Comparison of ENCODE assay signal across 8 cellular contexts in the genomic region with DNA sequence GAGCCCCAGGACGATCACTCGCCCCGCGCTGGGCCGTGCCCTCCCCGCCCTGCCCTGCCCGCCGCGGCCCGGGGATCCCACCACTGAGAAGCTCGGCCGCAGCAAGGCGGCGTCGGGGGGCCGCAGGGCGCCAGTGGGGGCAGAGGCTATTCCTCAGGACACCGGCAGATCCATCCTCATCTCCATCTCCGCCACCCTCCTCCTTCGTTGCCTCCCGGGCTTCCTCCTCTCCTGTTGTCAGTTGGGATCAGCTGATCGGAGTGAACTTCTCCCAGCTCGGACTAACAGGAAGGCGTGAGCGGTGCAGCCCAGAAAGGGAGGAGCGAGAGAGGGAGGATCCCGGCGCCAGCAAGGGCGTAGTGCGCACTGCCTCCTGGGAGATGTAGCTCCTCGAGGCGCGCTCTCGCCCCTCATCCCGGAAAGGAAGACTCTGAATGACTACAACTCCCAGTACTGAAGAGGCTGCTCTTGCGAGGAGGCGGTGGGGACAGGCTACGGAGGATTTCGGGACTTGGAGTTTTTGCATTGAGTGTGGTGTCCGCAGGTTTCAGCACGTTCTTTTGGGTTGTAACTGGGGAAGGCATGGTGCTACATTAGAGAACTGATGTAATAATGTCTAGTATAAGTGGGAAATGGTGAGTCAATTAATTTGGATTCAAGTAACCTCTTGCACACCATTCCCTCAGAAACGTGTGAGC. TPM values are rescaled to one million over a fixed set of nuclear protein-coding genes. Genes with fewer than 3 reads are reported as not detected.
DNase-seq lines count a peak whose midpoint lies in the region; ATAC-seq and TF ChIP-seq lines count a peak whose summit lies in the region.

A gene with protein sequence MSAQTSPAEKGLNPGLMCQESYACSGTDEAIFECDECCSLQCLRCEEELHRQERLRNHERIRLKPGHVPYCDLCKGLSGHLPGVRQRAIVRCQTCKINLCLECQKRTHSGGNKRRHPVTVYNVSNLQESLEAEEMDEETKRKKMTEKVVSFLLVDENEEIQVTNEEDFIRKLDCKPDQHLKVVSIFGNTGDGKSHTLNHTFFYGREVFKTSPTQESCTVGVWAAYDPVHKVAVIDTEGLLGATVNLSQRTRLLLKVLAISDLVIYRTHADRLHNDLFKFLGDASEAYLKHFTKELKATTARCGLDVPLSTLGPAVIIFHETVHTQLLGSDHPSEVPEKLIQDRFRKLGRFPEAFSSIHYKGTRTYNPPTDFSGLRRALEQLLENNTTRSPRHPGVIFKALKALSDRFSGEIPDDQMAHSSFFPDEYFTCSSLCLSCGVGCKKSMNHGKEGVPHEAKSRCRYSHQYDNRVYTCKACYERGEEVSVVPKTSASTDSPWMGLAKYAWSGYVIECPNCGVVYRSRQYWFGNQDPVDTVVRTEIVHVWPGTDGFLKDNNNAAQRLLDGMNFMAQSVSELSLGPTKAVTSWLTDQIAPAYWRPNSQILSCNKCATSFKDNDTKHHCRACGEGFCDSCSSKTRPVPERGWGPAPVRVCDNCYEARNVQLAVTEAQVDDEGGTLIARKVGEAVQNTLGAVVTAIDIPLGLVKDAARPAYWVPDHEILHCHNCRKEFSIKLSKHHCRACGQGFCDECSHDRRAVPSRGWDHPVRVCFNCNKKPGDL (minus strand): TSS at position 262 of the 698 bp plus-strand sequence. CDS start 2,598 bp downstream, outside the sequence.

- peaks cover 42% of the 10 kb centered on the region for H3K4me1 Mint-ChIP-seq in activated B cell treated with CpG ODN at 0.5 μM for 24 hours
- H3K4me1 Mint-ChIP-seq in central memory CD8-positive, alpha-beta T cell, result peaks cover 45% of the 10 kb centered on the region

- peak; percentile 96 for ATAC-seq in HG03196 (IDR thresholded peaks at IDR 0.05; ENCODE audit: unreplicated experiment)
- ATAC-seq in activated B cell treated with CpG ODN at 0.5 μM for 24 hours (ENCODE audit: low read depth), result peak; percentile 99
- ATAC-seq in central memory CD8-positive, alpha-beta T cell (replicated peaks; ENCODE audit: extremely low read depth, poor library complexity, severe bottlenecking), result peak; percentile 100

- peak within 1 kb of the TSS; percentile 68 for H3K27ac ChIP-seq in AG04450 (ENCODE audit: low read depth, low read length)
- H3K27ac ChIP-seq in spleen, result peak within 1 kb of the TSS; percentile 72 to 93 (median 88)

- DNase-seq in AG04450 (ENCODE audit: low read depth, low spot score) (peak; percentile 97), NCI-H345 (lab: John Stamatoyannopoulos, UW) (peak; percentile 99), activated B cell treated with CpG ODN at 0.5 μM for 24 hours (peak; percentile 76), inferior parietal cortex (ENCODE audit: extremely low spot score) (peak; percentile 98), spleen (peak; percentile 98)
- DNase-seq in central memory CD8-positive, alpha-beta T cell (ENCODE audit: low spot score in 2 of 2), result peak; percentile 73 to 82

- no peaks in the 10 kb centered on the region for H3K9me3 Mint-ChIP-seq in activated B cell treated with CpG ODN at 0.5 μM for 24 hours
- H3K9me3 Mint-ChIP-seq in central memory CD8-positive, alpha-beta T cell, result no peaks in the 10 kb centered on the region

- intact Hi-C loops in activated B cell treated with CpG ODN at 0.5 μM for 24 hours (cut with micrococcal nuclease), result loop anchor here (1.0 kb wide), 4 partner anchors 31 to 1057 kb away; partner anchors contain the start of genes ALDH6A1, DCAF4, LIN52 and PSEN1
- intact Hi-C loops in spleen (cut with DNase I; ENCODE audit: low total_unique reads), result no loop called here

- H3K4me1 ChIP-seq in spleen, result peaks cover 14 to 48% (median 35%) of the 10 kb centered on the region in 6 donors

- H3K36me3 Mint-ChIP-seq in activated B cell treated with CpG ODN at 0.5 μM for 24 hours (ENCODE audit: low read depth), result peaks cover 21% of the 10 kb centered on the region
- H3K36me3 Mint-ChIP-seq in central memory CD8-positive, alpha-beta T cell (ENCODE audit: insufficient read depth), result peaks cover 15% of the 10 kb centered on the region

- WGBS in spleen, 5 donors, result 1% methylated on average over 27 to 41 of the region's 42 CpGs

- POLR2A ChIA-PET in AG04450 (lab: Yijun Ruan, JAX), result interaction anchor here (0.6 to 1.2 kb wide), 3 partner anchors 31 to 241 kb away, joined by 3 to 21 read pairs (median 4); partner anchors contain the start of gene RBM25
- POLR2A ChIA-PET in activated B cell treated with CpG ODN at 0.5 μM for 24 hours (lab: Charles Lee), result interaction anchor here (0.6 to 2.3 kb wide), 9 partner anchors 8 to 133 kb away, joined by 3 to 64 read pairs (median 5); partner anchors contain the start of genes DCAF4, DPF3, PSEN1 and RBM25

- peak; percentile 66 for TF ChIP-seq POLR2A in GM18951 (IDR thresholded peaks at IDR 0.05; ENCODE audit: extremely low read depth, insufficient read depth, insufficient read length)
- TF ChIP-seq POLR2A in spleen (IDR thresholded peaks at IDR 0.05), result peak in 2 of 3 donors; percentile 43

- H3K36me3 ChIP-seq in spleen, result peaks cover 0 to 24% (median 12%) of the 10 kb centered on the region in 6 donors

- H3K27ac Mint-ChIP-seq in activated B cell treated with CpG ODN at 0.5 μM for 24 hours, result peak within 1 kb of the TSS; percentile 88
- peak within 1 kb of the TSS; percentile 94 for H3K27ac Mint-ChIP-seq in central memory CD8-positive, alpha-beta T cell (ENCODE audit: low read depth)

- no peaks in the 10 kb centered on the region for H3K27me3 ChIP-seq in AG04450 (ENCODE audit: control insufficient read depth, insufficient read depth, low read length)
- no peaks in the 10 kb centered on the region for H3K27me3 ChIP-seq in spleen (replicated peaks in 1 of 7)

- peak within 1 kb of the TSS; percentile 98 for H3K4me3 Mint-ChIP-seq in activated B cell treated with CpG ODN at 0.5 μM for 24 hours
- H3K4me3 Mint-ChIP-seq in central memory CD8-positive, alpha-beta T cell, result peak within 1 kb of the TSS; percentile 91

- no peak for TF ChIP-seq CTCF in AG04450 (IDR thresholded peaks at IDR 0.05; ENCODE audit: low read depth, low read length)
- TF ChIP-seq CTCF in activated B cell treated with CpG ODN at 0.5 μM for 24 hours (IDR thresholded peaks at IDR 0.05), result no peak
- TF ChIP-seq CTCF in spleen (IDR thresholded peaks at IDR 0.05 in 8 of 11, conservative IDR thresholded peaks at IDR 0.05 in 3 of 11), result peak in 1 of 11 experiments; percentile 36

- no peaks in the 10 kb centered on the region for H3K27me3 Mint-ChIP-seq in activated B cell treated with CpG ODN at 0.5 μM for 24 hours
- H3K27me3 Mint-ChIP-seq in central memory CD8-positive, alpha-beta T cell, result no peaks in the 10 kb centered on the region

- in situ Hi-C loops in GM18951 (cut with MboI; ENCODE audit: low sequenced_read_pairs, unreplicated experiment), result no loop called here

- CTCF ChIA-PET in AG04450 (lab: Charles Lee) (interaction anchor here (0.6 to 1.6 kb wide), 2 partner anchors 62 to 513 kb away, joined by 4 to 6 read pairs; no protein-coding TSS in a partner anchor), activated B cell treated with CpG ODN at 0.5 μM for 24 hours (lab: Charles Lee) (interaction anchor here (0.9 kb wide), 1 partner anchor 31 kb away, joined by 3 read pairs; the partner anchor contains the start of gene RBM25)

- H3K4me3 ChIP-seq in AG04450 (ENCODE audit: low read depth, low read length) (peak within 1 kb of the TSS; percentile 82), spleen (peak within 1 kb of the TSS; percentile 78 to 91 (median 86))

- H3K9me3 ChIP-seq in AG04450 (ENCODE audit: control insufficient read depth, insufficient read depth, low read length), result no peaks in the 10 kb centered on the region
- no peaks in the 10 kb centered on the region for H3K9me3 ChIP-seq in spleen

RNA-seq across cellular contexts. Expression of the gene that starts here (rescaled TPM):
- polyA plus RNA-seq in AG04450 (2011; rRNA removed), result 24.5 and 27.4 TPM in 2 replicates
- 54.7 and 62.3 TPM in 2 replicates for polyA minus RNA-seq in AG04450 (2011; rRNA and poly(A)+ RNA removed)
- 12.7 and 16.5 TPM in 2 replicates for total RNA-seq in activated B cell treated with CpG ODN at 0.5 μM for 24 hours
- 10 to 100 TPM; 17.9 to 23.3 (median 20.4) TPM for total RNA-seq in spleen
- polyA plus RNA-seq in spleen, result 1 to 10 TPM; 2.8 to 5.5 (median 3.1) TPM

Comparison
In these comparisons a context has a peak if more than half of its experiments do, and no peak if none do; other contexts are left out.
1. Peak in every context shown above with its lines: DNase-seq, ATAC-seq, H3K4me3 ChIP-seq and H3K27ac ChIP-seq.